Comparison of ENCODE assay signal across 9 cellular contexts in the genomic region with DNA sequence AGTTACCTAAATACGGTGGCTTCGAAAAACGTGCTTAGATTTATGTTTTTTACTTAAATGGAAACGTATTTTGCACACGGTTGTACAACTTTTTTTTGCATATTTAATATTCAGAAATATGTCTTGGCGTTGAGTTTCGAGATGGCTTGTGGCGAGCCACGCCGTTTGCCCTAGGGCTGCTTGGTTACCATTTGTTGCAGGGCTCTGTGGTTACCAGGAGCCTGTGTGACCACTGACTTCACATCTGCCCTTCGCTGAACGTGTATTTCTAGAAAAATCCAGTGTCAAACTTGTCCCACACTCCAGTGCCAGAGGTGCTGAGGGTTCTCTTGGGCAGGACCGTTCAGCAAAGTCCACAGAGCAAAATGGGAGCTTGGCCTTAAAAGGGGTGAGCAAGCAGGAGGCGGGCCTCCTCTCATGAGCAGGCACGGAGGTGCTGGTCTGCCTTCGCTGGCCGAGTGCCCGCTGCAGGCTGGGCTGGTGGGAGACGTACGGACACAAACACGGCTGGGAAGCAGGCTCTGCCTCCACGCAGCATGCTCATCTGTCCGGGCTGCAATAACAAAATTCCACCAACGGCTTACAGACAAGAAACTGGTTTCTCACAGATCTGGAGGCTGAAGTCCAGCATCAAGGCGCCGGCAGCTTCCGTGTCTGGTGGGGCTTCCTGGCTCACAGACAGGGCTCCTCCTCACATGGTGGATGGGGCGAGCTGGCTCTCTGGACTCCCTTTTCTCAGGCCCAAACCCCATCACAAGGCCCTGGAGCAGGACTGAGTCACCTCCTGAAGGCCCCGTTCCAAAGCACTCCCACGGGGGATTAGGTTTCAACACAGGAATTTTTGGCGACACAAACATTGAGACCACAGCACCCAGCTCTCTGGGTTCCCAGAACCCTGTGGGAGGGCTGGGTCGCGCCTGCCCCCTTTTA. TPM values are rescaled to one million over a fixed set of nuclear protein-coding genes. Genes with fewer than 3 reads are reported as not detected.
DNase-seq lines count a peak whose midpoint lies in the region; ATAC-seq, FAIRE-seq and TF ChIP-seq lines count a peak whose summit lies in the region.
"Had no signal": no experiment of that assay in that cellular context is flagged by ENCODE, and none has a peak within 500 bp of the region (broad histone marks: within the 10 kb centered on the region; RNA-seq: fewer than 3 reads in every experiment).

No MANE protein-coding gene starts in this region.

- peak; percentile 58 for DNase-seq in AG04449 (ENCODE audit: low read depth, low spot score)
- DNase-seq in GM23248 = peak; percentile 87
- no peak for DNase-seq in T-helper 17 cell
- peak; percentile 40 for DNase-seq in glomerular visceral epithelial cell (ENCODE audit: extremely low spot score)
- DNase-seq in NCI-H774 (lab: John Stamatoyannopoulos, UW) = no peak
- DNase-seq in left cardiac atrium = no peak
- DNase-seq in RCC 7860 (ENCODE audit: low spot score) = no peak
- DNase-seq in NCI-H2227 (lab: John Stamatoyannopoulos, UW; ENCODE audit: unreplicated experiment) = no peak
- DNase-seq: DMS53 had no signal

- intact Hi-C loops in left cardiac atrium (cut with DNase I) = no loop called here

- TF ChIP-seq CTCF in AG04449 (IDR thresholded peaks at IDR 0.05; ENCODE audit: insufficient read depth, low read length, missing control alignments) = no peak

- H3K4me3 ChIP-seq in AG04449 (ENCODE audit: low read depth, low read length) (no peak overlapping the region), GM23248 (no peak overlapping the region)

- H3K27me3 Mint-ChIP-seq in T-helper 17 cell = no peaks in the 10 kb centered on the region

- H2AFZ ChIP-seq in GM23248 = 0 out of 2 replicates have a peak overlapping the region, but pooled peaks have one; percentile 7

- peaks cover 22% of the 10 kb centered on the region for H3K79me2 ChIP-seq in GM23248 (ENCODE audit: insufficient read depth)

- no peaks in the 10 kb centered on the region for H3K27me3 ChIP-seq in GM23248 (replicated peaks; ENCODE audit: insufficient read depth)

- FAIRE-seq in RCC 7860 (lab: Jason Lieb, UNC) = no peak

- WGBS in GM23248 (ENCODE audit: low coverage in 1 of 2, low lambda C conversion rate in 2 of 2, missing lambda C conversion rate in 2 of 2), 2 experiments = 75 to 76% methylated on average over 33 of the region's 33 CpGs

- no peaks in the 10 kb centered on the region for H4K20me1 ChIP-seq in GM23248 (ENCODE audit: insufficient read depth)

- no peaks in the 10 kb centered on the region for H3K9me2 ChIP-seq in GM23248 (ENCODE audit: insufficient read depth)

- H3F3A ChIP-seq in GM23248 (ENCODE audit: insufficient read depth) = peaks cover 57% of the 10 kb centered on the region

- CTCF ChIA-PET in AG04449 (lab: Yijun Ruan, JAX) = no interaction called here

- H3K4me1 Mint-ChIP-seq in T-helper 17 cell = peaks cover 51% of the 10 kb centered on the region

- H3K9ac ChIP-seq in GM23248 = peak overlapping the region; percentile 18; the same call in 1 of the 2 replicates

- no peak overlapping the region for H3K4me2 ChIP-seq in GM23248 (ENCODE audit: unreplicated experiment)

- H3K27ac Mint-ChIP-seq in T-helper 17 cell = peak overlapping the region; percentile 98

- H3K4me1 ChIP-seq in GM23248 (ENCODE audit: insufficient read depth) = peaks cover 59% of the 10 kb centered on the region

- in situ Hi-C loops in GM23248 (cut with MboI) = no loop called here

- peaks cover 6% of the 10 kb centered on the region for H3K36me3 ChIP-seq in GM23248 (ENCODE audit: low read depth)

- H3K9me3 ChIP-seq in GM23248 (ENCODE audit: low read depth) = no peaks in the 10 kb centered on the region
- no peaks in the 10 kb centered on the region for H3K9me3 ChIP-seq in T-helper 17 cell (ENCODE audit: control insufficient read depth, low read length, poor library complexity, severe bottlenecking)

- ATAC-seq in T-helper 17 cell (no peak), left cardiac atrium (no peak)

- peak overlapping the region; percentile 89 for H3K4me3 Mint-ChIP-seq in T-helper 17 cell

- POLR2A ChIA-PET in AG04449 (lab: Yijun Ruan, JAX) = no interaction called here

- peaks cover 2% of the 10 kb centered on the region for H3K36me3 Mint-ChIP-seq in T-helper 17 cell (ENCODE audit: low read depth)

- H3K27ac ChIP-seq in GM23248 = peak overlapping the region; percentile 67

RNA-seq across cellular contexts. Expression of a gene that starts 5.4 kb away (rescaled TPM):
- 30.9 and 33.9 TPM in 2 replicates for total RNA-seq in GM23248 (2014; rRNA removed; shearing (Covaris generic))
- 140 and 147 TPM in 2 replicates for polyA plus RNA-seq in GM23248 (2016; fragmentation: Nextera tagmentation; extraction: Ambion mirVana)
- total RNA-seq in T-helper 17 cell (10 to 100 TPM; 12.3 to 17.7 TPM), left cardiac atrium (10 to 100 TPM; 47.3 to 50.9 TPM)

RNA-seq across cellular contexts. Expression of a gene that starts 7.0 kb away (rescaled TPM):
- 34.7 and 39.6 TPM in 2 replicates for total RNA-seq in GM23248 (2014; rRNA removed; shearing (Covaris generic))
- 103 and 106 TPM in 2 replicates for polyA plus RNA-seq in GM23248 (2016; fragmentation: Nextera tagmentation; extraction: Ambion mirVana)
- total RNA-seq in T-helper 17 cell (10 to 100 TPM; 15.2 to 24.7 TPM), left cardiac atrium (10 to 100 TPM; 84.2 to 86.1 TPM)

Comparison
In these comparisons a context has a peak if more than half of its experiments do, and no peak if none do; other contexts are left out.
1. DNase-seq: peak in AG04449 (single experiment), GM23248 (single experiment) and glomerular visceral epithelial cell (single experiment); none in T-helper 17 cell (0 of 3), NCI-H774 (single experiment), left cardiac atrium (single experiment), RCC 7860 (single experiment) and NCI-H2227 (single experiment).